In genomic region chr11:126753990-126754389, GRCh38 we compare ENCODE assay signal across 24 cellular contexts.
"Had no signal": no experiment of that assay in that cellular context is flagged by ENCODE, and none has a peak within 500 bp of the region (broad histone marks: within the 10 kb centered on the region; RNA-seq: fewer than 3 reads in every experiment).

No MANE protein-coding gene starts in this region.

- DNase-seq: colonic mucosa; cortex of kidney; effector CD8-positive, alpha-beta T cell; effector memory CD8-positive, alpha-beta T cell; endodermal cell; erythroblast; esophagus squamous epithelium; foreskin fibroblast; foreskin melanocyte; gastrocnemius medialis; glutamatergic neuron; head of caudate nucleus; heart right ventricle; hippocampal formation; left cardiac atrium; left lung; left ventricle myocardium superior; lower lobe of right lung; mesenchymal stem cell; mucosa of descending colon; naive B cell had no signal

- H3K4me3 Mint-ChIP-seq: dendritic cell treated with granulocyte-macrophage colony-stimulating factor and Interleukin-4, amounts not matched to agents 40 ng/mL and 50 ng/mL, for 4 days; effector memory CD8-positive, alpha-beta T cell; endodermal cell; mesothelial cell of epicardium; naive B cell had no signal

- H3K9me3 ChIP-seq: colonic mucosa, esophagus squamous epithelium, gastrocnemius medialis, heart right ventricle, left lung, lower lobe of right lung, mucosa of descending colon had no signal

- H3K9me3 Mint-ChIP-seq: dendritic cell treated with granulocyte-macrophage colony-stimulating factor and Interleukin-4, amounts not matched to agents 40 ng/mL and 50 ng/mL, for 4 days; effector memory CD8-positive, alpha-beta T cell had no signal

- H3K4me1 Mint-ChIP-seq: naive B cell had no signal

- H3K4me3 ChIP-seq: colonic mucosa, esophagus squamous epithelium, gastrocnemius medialis, heart right ventricle, left lung, lower lobe of right lung, mucosa of descending colon had no signal

- H3K27me3 Mint-ChIP-seq: dendritic cell treated with granulocyte-macrophage colony-stimulating factor and Interleukin-4, amounts not matched to agents 40 ng/mL and 50 ng/mL, for 4 days had no signal

- H3K4me1 ChIP-seq: colonic mucosa, esophagus squamous epithelium, gastrocnemius medialis, heart right ventricle, left lung, lower lobe of right lung had no signal

- H3K36me3 ChIP-seq: colonic mucosa, esophagus squamous epithelium, gastrocnemius medialis, heart right ventricle, left lung, lower lobe of right lung had no signal

- H3K27ac Mint-ChIP-seq: dendritic cell treated with granulocyte-macrophage colony-stimulating factor and Interleukin-4, amounts not matched to agents 40 ng/mL and 50 ng/mL, for 4 days; effector memory CD8-positive, alpha-beta T cell; endodermal cell; mesothelial cell of epicardium; naive B cell had no signal

- H3K36me3 Mint-ChIP-seq: mesothelial cell of epicardium, naive B cell had no signal

- H3K27me3 ChIP-seq: colonic mucosa, esophagus squamous epithelium, gastrocnemius medialis, left lung had no signal

- H3K27ac ChIP-seq: colonic mucosa, epithelial cell of prostate, esophagus squamous epithelium, gastrocnemius medialis, heart right ventricle, left lung, lower lobe of right lung had no signal
